Comparison of ENCODE assay signal across 1 cellular context in the genomic region with DNA sequence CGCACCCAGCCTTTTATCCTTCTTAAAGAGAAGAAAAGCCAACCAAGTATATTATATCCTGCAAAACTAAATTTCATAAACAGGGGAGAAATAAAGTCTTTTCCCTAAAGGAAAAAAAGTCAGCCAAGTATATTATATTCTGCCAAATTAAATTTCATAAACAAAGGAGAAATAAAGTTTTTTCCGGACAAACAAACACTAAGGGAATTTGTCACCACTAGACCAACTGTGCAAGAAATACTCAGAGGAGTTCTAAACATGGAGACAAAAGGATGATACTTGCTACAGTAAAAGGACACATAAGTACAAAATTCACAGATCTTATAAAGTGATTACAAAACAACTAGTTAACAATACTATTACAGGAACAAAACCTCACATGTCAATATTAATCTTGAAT.
A peak's percentile ranks its signal among the peaks of the same experiment; 100 is the strongest.
TF ChIP-seq lines count a peak whose summit lies in the region.

No MANE protein-coding gene starts in this region.

TF ChIP-seq in HepG2, 621 proteins besides CTCF, POLR2A, EP300 and RAD21:
- TF ChIP-seq, protein P1, sequence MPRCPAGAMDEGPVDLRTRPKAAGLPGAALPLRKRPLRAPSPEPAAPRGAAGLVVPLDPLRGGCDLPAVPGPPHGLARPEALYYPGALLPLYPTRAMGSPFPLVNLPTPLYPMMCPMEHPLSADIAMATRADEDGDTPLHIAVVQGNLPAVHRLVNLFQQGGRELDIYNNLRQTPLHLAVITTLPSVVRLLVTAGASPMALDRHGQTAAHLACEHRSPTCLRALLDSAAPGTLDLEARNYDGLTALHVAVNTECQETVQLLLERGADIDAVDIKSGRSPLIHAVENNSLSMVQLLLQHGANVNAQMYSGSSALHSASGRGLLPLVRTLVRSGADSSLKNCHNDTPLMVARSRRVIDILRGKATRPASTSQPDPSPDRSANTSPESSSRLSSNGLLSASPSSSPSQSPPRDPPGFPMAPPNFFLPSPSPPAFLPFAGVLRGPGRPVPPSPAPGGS (CRISPR knock-in tag; IDR thresholded peaks at IDR 0.05): no peak
- TF ChIP-seq ZNF337 (CRISPR knock-in tag; IDR thresholded peaks at IDR 0.05; ENCODE audit: borderline replicate concordance, low read depth): peak; percentile 46; the same call in 1 of the 2 replicates
